ENCODE assay signal across 8 cellular contexts in genomic region chr2:218995972-218996644, GRCh38. TPM values are rescaled to one million over a fixed set of nuclear protein-coding genes. Genes with fewer than 3 reads are reported as not detected.
DNase-seq lines count a peak whose midpoint lies in the region; ATAC-seq, FAIRE-seq and TF ChIP-seq lines count a peak whose summit lies in the region.

No MANE protein-coding gene starts in this region.

- peaks cover 0 to 11% of the 10 kb centered on the region in 2 donors for H3K4me1 ChIP-seq in kidney (ENCODE audit: control insufficient read depth in 1 of 2, insufficient read depth in 1 of 2, low read depth in 1 of 2, low read length in 2 of 2)

- peak overlapping the region in 1 of 2 donors; percentile 32 for H3K4me3 ChIP-seq in kidney (ENCODE audit: low read length in 2 of 2)

- peaks cover 90% of the 10 kb centered on the region for H3K27me3 Mint-ChIP-seq in central memory CD8-positive, alpha-beta T cell

- intact Hi-C loops in kidney (cut with DNase I): no loop called here

- H3K36me3 Mint-ChIP-seq in central memory CD8-positive, alpha-beta T cell (ENCODE audit: insufficient read depth): peaks cover 3% of the 10 kb centered on the region

- peak overlapping the region; percentile 25 for H3K4me3 Mint-ChIP-seq in central memory CD8-positive, alpha-beta T cell

- H3K9ac ChIP-seq in kidney (ENCODE audit: low read length in 2 of 2): no peak overlapping the region

- no peaks in the 10 kb centered on the region for H3K9me3 ChIP-seq in kidney (ENCODE audit: control insufficient read depth in 1 of 2, low read length in 2 of 2)

- ATAC-seq in HG02610 (IDR thresholded peaks at IDR 0.05; ENCODE audit: unreplicated experiment) (peak; percentile 62), HG03521 (IDR thresholded peaks at IDR 0.05; ENCODE audit: unreplicated experiment) (no peak)
- peak; percentile 54 for ATAC-seq in central memory CD8-positive, alpha-beta T cell (replicated peaks; ENCODE audit: extremely low read depth, poor library complexity, severe bottlenecking)

- H3K36me3 ChIP-seq in kidney (ENCODE audit: control insufficient read depth in 1 of 2, insufficient read depth in 2 of 2, low read length in 2 of 2): no peaks in the 10 kb centered on the region

- no peak overlapping the region for H3K27ac ChIP-seq in kidney (ENCODE audit: low read depth in 2 of 2, low read length in 2 of 2)

- H3K9me3 Mint-ChIP-seq in central memory CD8-positive, alpha-beta T cell: no peaks in the 10 kb centered on the region

- TF ChIP-seq CTCF in D721Med (IDR thresholded peaks at IDR 0.05; ENCODE audit: insufficient read depth, missing control alignments) (peak; percentile 86), kidney (IDR thresholded peaks at IDR 0.05; ENCODE audit: borderline replicate concordance, extremely low read depth, insufficient read depth) (peak; percentile 84)

- H3K4me1 Mint-ChIP-seq in central memory CD8-positive, alpha-beta T cell: peaks cover 7% of the 10 kb centered on the region

- DNase-seq in D721Med (ENCODE audit: insufficient read length, low spot score) (peak; percentile 98), NCI-H2171 treated with DMSO at 0.1 percent for 48 hours (lab: John Stamatoyannopoulos, UW) (peak; percentile 81), kidney (peak; percentile 93)
- DNase-seq in activated CD4-positive, CD25-positive, alpha-beta regulatory T cell treated with anti-CD3 and anti-CD28 coated beads, Interleukin-2, amount 50 U/mL, for 16 hours (ENCODE audit: low read depth, low spot score): peak; percentile 52
- DNase-seq in central memory CD8-positive, alpha-beta T cell (ENCODE audit: low spot score in 2 of 2): peak; percentile 61 to 76
- peak; percentile 89 for DNase-seq in stimulated activated CD4-positive, alpha-beta T cell treated with anti-CD3 and anti-CD28 coated beads, Interleukin-15, amount 100 ng/mL, for 24 hours

- FAIRE-seq in D721Med (lab: Jason Lieb, UNC) (no peak), kidney (lab: Jason Lieb, UNC) (no peak)

- no peak overlapping the region for H3K27ac Mint-ChIP-seq in central memory CD8-positive, alpha-beta T cell (ENCODE audit: low read depth)

RNA-seq across cellular contexts. Expression of gene CRYBA2, which starts 2.9 kb away (rescaled TPM):
- total RNA-seq in kidney: not detected
- polyA plus RNA-seq in kidney (ENCODE audit: insufficient read depth, low read depth, low replicate concordance): not detected

RNA-seq across cellular contexts. Expression of gene FEV, which starts 11.1 kb away (rescaled TPM):
- total RNA-seq in kidney: not detected
- not detected for polyA plus RNA-seq in kidney (ENCODE audit: insufficient read depth, low read depth, low replicate concordance)

RNA-seq across cellular contexts. Expression of gene CDK5R2, which starts 36.6 kb away (rescaled TPM):
- not detected for total RNA-seq in kidney
- polyA plus RNA-seq in kidney (ENCODE audit: insufficient read depth, low read depth, low replicate concordance): not detected

RNA-seq across cellular contexts. Expression of gene CFAP65, which starts 45.2 kb away (rescaled TPM):
- 2.0 TPM for total RNA-seq in kidney
- 0.73 TPM for polyA plus RNA-seq in kidney (ENCODE audit: insufficient read depth, low read depth, low replicate concordance)
